18 cellular contexts compared by ENCODE assay signal in the genomic region with DNA sequence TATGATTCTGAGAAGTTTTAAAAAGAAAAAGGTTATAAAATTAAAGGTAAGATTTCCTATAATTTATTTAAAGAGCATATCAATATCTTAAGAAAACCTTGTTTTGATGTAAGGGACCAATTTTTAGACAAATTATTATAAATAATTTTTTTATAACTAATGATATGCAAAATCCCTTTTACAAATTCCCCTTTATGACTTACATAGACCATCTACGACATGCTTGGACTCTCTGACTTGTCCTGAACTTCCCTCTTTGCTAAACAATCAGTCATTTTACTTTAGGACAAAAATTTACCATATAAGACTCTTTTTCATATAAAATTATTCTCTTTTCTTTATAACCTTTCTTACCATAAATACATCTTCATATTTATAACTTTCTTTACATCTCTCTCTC. TPM values are rescaled to one million over a fixed set of nuclear protein-coding genes. Genes with fewer than 3 reads are reported as not detected.
DNase-seq lines count a peak whose midpoint lies in the region; ATAC-seq and TF ChIP-seq lines count a peak whose summit lies in the region.
"Had no signal": no experiment of that assay in that cellular context is flagged by ENCODE, and none has a peak within 500 bp of the region (broad histone marks: within the 10 kb centered on the region; RNA-seq: fewer than 3 reads in every experiment).

No MANE protein-coding gene starts in this region.

- H4K20me1 ChIP-seq in Karpas-422 (ENCODE audit: insufficient read depth, low read depth, low read length) (no peaks in the 10 kb centered on the region), OCI-LY7 (ENCODE audit: insufficient read depth, low read length) (no peaks in the 10 kb centered on the region)

- DNase-seq in NCI-H82 (lab: John Stamatoyannopoulos, UW) (peak; percentile 28), NCI-H82 treated with DMSO at 0.1 percent for 48 hours (lab: John Stamatoyannopoulos, UW; ENCODE audit: unreplicated experiment) (no peak), Karpas-422 (peak; percentile 47), OCI-LY7 (ENCODE audit: low spot score) (peak; percentile 52), fibroblast of mammary gland (ENCODE audit: low read depth) (peak; percentile 28), Right ventricle myocardium superior (no peak), epidermal melanocyte (ENCODE audit: insufficient read length, low spot score) (no peak), SW480 (ENCODE audit: low spot score) (no peak)
- DNase-seq: Caco-2, DND-41, GF-D8, IMR-90, NCI-H226, NCI-H526 treated with DMSO at 0.1 percent for 48 hours, SW 1271 had no signal

- POLR2A ChIA-PET in OCI-LY7 (lab: Charles Lee): no interaction called here

- intact Hi-C loops in OCI-LY7 (cut with micrococcal nuclease; ENCODE audit: unreplicated experiment) (no loop called here), Right ventricle myocardium superior (cut with DNase I) (no loop called here)

- H2AFZ ChIP-seq in Karpas-422 (ENCODE audit: low read length) (no peak overlapping the region), OCI-LY7 (ENCODE audit: low read length) (no peak overlapping the region)

- H3K27me3 ChIP-seq in Karpas-422 (ENCODE audit: low read length): 0 out of 2 replicates have a peak, but pooled peaks cover 4% of the 10 kb centered on the region

- ATAC-seq in Right ventricle myocardium superior (ENCODE audit: poor library complexity): no peak
- ATAC-seq: Panc1 had no signal

- H3K27ac ChIP-seq in Karpas-422 (ENCODE audit: low read length) (no peak overlapping the region), OCI-LY7 (ENCODE audit: low read depth, low read length, poor library complexity, severe bottlenecking) (no peak overlapping the region)
- H3K27ac ChIP-seq: SJSA1 had no signal

- no peaks in the 10 kb centered on the region for H3K4me1 ChIP-seq in Karpas-422 (ENCODE audit: low read length)
- no peaks in the 10 kb centered on the region for H3K4me1 ChIP-seq in OCI-LY7 (ENCODE audit: insufficient read depth, low read length, poor library complexity, severe bottlenecking)
- H3K4me1 ChIP-seq: Caco-2, SJSA1 had no signal

- H3K79me2 ChIP-seq in Karpas-422 (ENCODE audit: low read length) (no peaks in the 10 kb centered on the region), OCI-LY7 (ENCODE audit: insufficient read depth, low read depth, low read length) (no peaks in the 10 kb centered on the region)

- no peak for TF ChIP-seq CTCF in OCI-LY7 (conservative IDR thresholded peaks at IDR 0.05; ENCODE audit: low read length)
- TF ChIP-seq CTCF in fibroblast of mammary gland (conservative IDR thresholded peaks at IDR 0.05; ENCODE audit: control insufficient read depth, insufficient read depth, low read depth, low read length): no peak

- no peak overlapping the region for H3K9ac ChIP-seq in Karpas-422 (ENCODE audit: low read length)

- no peaks in the 10 kb centered on the region for H3K36me3 ChIP-seq in Karpas-422 (ENCODE audit: insufficient read depth, low read length)
- no peaks in the 10 kb centered on the region for H3K36me3 ChIP-seq in OCI-LY7 (ENCODE audit: insufficient read depth, low read length)
- H3K36me3 ChIP-seq: SJSA1 had no signal

- no peak overlapping the region for H3K4me2 ChIP-seq in Karpas-422 (ENCODE audit: low read depth, low read length, poor library complexity, severe bottlenecking)
- H3K4me2 ChIP-seq in OCI-LY7 (ENCODE audit: low read length): no peak overlapping the region

- CTCF ChIA-PET in OCI-LY7 (lab: Charles Lee; ENCODE audit: unreplicated experiment): no interaction called here

- H3K4me3 ChIP-seq in Karpas-422 (ENCODE audit: low read length) (no peak overlapping the region), OCI-LY7 (ENCODE audit: low read depth, low read length, poor library complexity, severe bottlenecking) (no peak overlapping the region), fibroblast of mammary gland (ENCODE audit: control insufficient read depth, low read depth, low read length) (no peak overlapping the region)
- H3K4me3 ChIP-seq: SJSA1 had no signal

- H3K9me3 ChIP-seq in Karpas-422 (ENCODE audit: low read length) (peaks cover 12% of the 10 kb centered on the region), OCI-LY7 (ENCODE audit: low read length) (peaks cover 18% of the 10 kb centered on the region)
- H3K9me3 ChIP-seq: SJSA1 had no signal

- no peaks in the 10 kb centered on the region for H3K9me2 ChIP-seq in Karpas-422 (replicated peaks; ENCODE audit: insufficient read depth, low read length)
- no peaks in the 10 kb centered on the region for H3K9me2 ChIP-seq in OCI-LY7 (ENCODE audit: insufficient read depth, low read length)

- no TSS peak for BruUV-seq in OCI-LY7 (replicated peaks; lab: Mats Ljungman, UMichigan)

RNA-seq across cellular contexts. Expression of a gene that starts 15.3 kb away (rescaled TPM):
- not detected in 2 replicates for total RNA-seq in Karpas-422 (2014; rRNA removed; shearing (Covaris generic); ENCODE audit: low replicate concordance)
- total RNA-seq in OCI-LY7 (2014; rRNA removed; shearing (Covaris generic)): not detected in 2 replicates
- total RNA-seq in OCI-LY7 (2022) (not detected in 2 replicates), Right ventricle myocardium superior (not detected)
- total RNA-seq: Caco-2, IMR-90, M059J, SJSA1 had no signal

Comparison
In these comparisons a context has a peak if more than half of its experiments do, and no peak if none do; other contexts are left out.
1. DNase-seq: peak in NCI-H82 (single experiment), Karpas-422 (single experiment), OCI-LY7 (single experiment) and fibroblast of mammary gland (single experiment); none in NCI-H82 treated with DMSO at 0.1 percent for 48 hours (single experiment), Right ventricle myocardium superior (single experiment), epidermal melanocyte (single experiment) and SW480 (single experiment).